8 cellular contexts compared by ENCODE assay signal in the genomic region with DNA sequence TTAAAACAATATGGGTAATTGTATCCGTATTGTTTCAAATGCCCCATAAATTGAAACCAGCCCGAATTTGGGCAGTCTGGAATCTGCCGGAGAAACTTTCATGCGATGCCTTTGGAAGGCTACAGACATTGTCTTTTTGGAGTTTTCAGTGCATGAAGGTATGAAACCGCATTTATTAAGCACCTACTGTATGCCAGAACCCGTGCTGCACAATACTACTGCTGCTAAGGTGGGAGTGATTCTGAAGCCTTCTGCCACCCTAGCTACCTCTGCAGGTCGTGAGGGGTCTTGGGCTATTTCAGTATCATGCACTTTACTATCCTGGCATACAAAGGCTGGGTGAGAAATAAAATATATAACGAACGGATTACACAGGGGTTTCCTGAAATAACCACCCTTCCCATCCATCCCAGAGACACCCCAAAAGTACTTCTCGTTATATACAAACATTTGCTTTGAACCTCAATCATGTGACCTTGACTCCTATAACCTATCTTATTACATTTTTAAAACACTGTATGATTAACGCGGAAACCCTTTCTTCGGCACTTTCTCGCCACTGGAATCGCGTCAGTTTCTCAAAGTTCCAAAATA. TPM values are rescaled to one million over a fixed set of nuclear protein-coding genes. Genes with fewer than 3 reads are reported as not detected.
DNase-seq lines count a peak whose midpoint lies in the region; ATAC-seq and TF ChIP-seq lines count a peak whose summit lies in the region.

No MANE protein-coding gene starts in this region.

- H2AFZ ChIP-seq in DND-41 (ENCODE audit: low read depth, low read length) (peak overlapping the region; percentile 7; the same call in 1 of the 2 replicates), PC-3 (ENCODE audit: low read length) (peak overlapping the region; percentile 85), parathyroid adenoma (peak overlapping the region; percentile 98)

- BruUV-seq in PC-3 (replicated peaks; lab: Mats Ljungman, UMichigan), result TSS peak; percentile 79

- H3K9me3 ChIP-seq in DND-41 (ENCODE audit: insufficient read depth, low read length, severe bottlenecking), result peaks cover 12% of the 10 kb centered on the region
- no peaks in the 10 kb centered on the region for H3K9me3 ChIP-seq in PC-3 (ENCODE audit: low read length)
- H3K9me3 ChIP-seq in esophagus (ENCODE audit: control insufficient read depth in 2 of 2, insufficient read depth in 1 of 2, low read depth in 1 of 2, low read length in 1 of 2), result no peaks in the 10 kb centered on the region
- H3K9me3 ChIP-seq in parathyroid adenoma (ENCODE audit: control insufficient read depth, low read length), result no peaks in the 10 kb centered on the region

- H3K36me3 ChIP-seq in DND-41 (ENCODE audit: insufficient read depth, low read length) (peaks cover 26% of the 10 kb centered on the region), PC-3 (ENCODE audit: low read depth, low read length) (no peaks in the 10 kb centered on the region), esophagus (ENCODE audit: control insufficient read depth in 2 of 2, insufficient read depth in 2 of 2, low read length in 1 of 2) (no peaks in the 10 kb centered on the region), parathyroid adenoma (ENCODE audit: control insufficient read depth, insufficient read depth, low read length) (no peaks in the 10 kb centered on the region)

- ATAC-seq in DND-41 (ENCODE audit: insufficient read depth, low read depth), result no peak
- ATAC-seq in PC-3, result no peak

- WGBS in esophagus, 2 donors, result 25 to 27% methylated on average over 16 of the region's 16 CpGs

- no peaks in the 10 kb centered on the region for H3K27me3 ChIP-seq in DND-41 (ENCODE audit: insufficient read depth, low read length, poor library complexity)
- H3K27me3 ChIP-seq in PC-3 (ENCODE audit: low read length), result no peaks in the 10 kb centered on the region
- no peaks in the 10 kb centered on the region for H3K27me3 ChIP-seq in esophagus (ENCODE audit: control insufficient read depth in 1 of 2, insufficient read depth in 2 of 2, low read length in 2 of 2)
- no peaks in the 10 kb centered on the region for H3K27me3 ChIP-seq in parathyroid adenoma (ENCODE audit: control insufficient read depth, insufficient read depth, low read length)

- H4K20me1 ChIP-seq in DND-41 (ENCODE audit: insufficient read depth, low read length) (peaks cover 18% of the 10 kb centered on the region), PC-3 (ENCODE audit: low read length) (no peaks in the 10 kb centered on the region)

- POLR2A ChIA-PET in PC-3 (lab: Charles Lee; ENCODE audit: unreplicated experiment), result no interaction called here

- CTCF ChIA-PET in PC-3 (lab: Charles Lee), result no interaction called here

- H3K9me2 ChIP-seq in PC-3 (replicated peaks; ENCODE audit: low read length), result no peaks in the 10 kb centered on the region

- peak overlapping the region; percentile 36; the same call in 1 of the 2 replicates for H3K9ac ChIP-seq in DND-41 (ENCODE audit: low read depth, low read length)
- H3K9ac ChIP-seq in PC-3 (ENCODE audit: low read length), result peak overlapping the region; percentile 76
- no peak overlapping the region for H3K9ac ChIP-seq in parathyroid adenoma

- TF ChIP-seq CTCF in DND-41 (IDR thresholded peaks at IDR 0.05; ENCODE audit: borderline replicate concordance, extremely low read depth, low read length, poor library complexity, severe bottlenecking), result no peak
- TF ChIP-seq CTCF in PC-3 (conservative IDR thresholded peaks at IDR 0.05; ENCODE audit: low read depth, low read length), result no peak
- TF ChIP-seq CTCF in parathyroid adenoma (IDR thresholded peaks at IDR 0.05), result no peak

- H3K4me2 ChIP-seq in DND-41 (ENCODE audit: insufficient read depth, low read length), result peak overlapping the region; percentile 63
- peak overlapping the region; percentile 86 for H3K4me2 ChIP-seq in PC-3 (ENCODE audit: low read length)
- H3K4me2 ChIP-seq in parathyroid adenoma (ENCODE audit: low read length), result peak overlapping the region; percentile 64

- no peaks in the 10 kb centered on the region for H3F3A ChIP-seq in PC-3 (ENCODE audit: low read length, unreplicated experiment)

- H3K4me1 ChIP-seq in DND-41 (ENCODE audit: insufficient read depth, low read length) (peaks cover 24% of the 10 kb centered on the region), PC-3 (ENCODE audit: insufficient read depth, low read length) (peaks cover 16% of the 10 kb centered on the region), esophagus (ENCODE audit: control insufficient read depth in 2 of 2, insufficient read depth in 2 of 2, low read length in 1 of 2) (peaks cover 3% of the 10 kb centered on the region in 2 donors), parathyroid adenoma (peaks cover 2% of the 10 kb centered on the region)

- intact Hi-C loops in PC-3 (cut with micrococcal nuclease) (loop anchor here (5.0 kb wide), 6 partner anchors 102 to 407 kb away; no protein-coding TSS in a partner anchor), posterior cingulate gyrus (cut with DNase I) (loop anchor here (10.0 kb wide), 1 partner anchor 190 kb away; no protein-coding TSS in a partner anchor)

- peaks cover 36% of the 10 kb centered on the region for H3K79me2 ChIP-seq in DND-41 (ENCODE audit: insufficient read depth, low read length)
- H3K79me2 ChIP-seq in PC-3 (ENCODE audit: low read length), result peaks cover 30% of the 10 kb centered on the region
- peaks cover 21% of the 10 kb centered on the region for H3K79me2 ChIP-seq in parathyroid adenoma

- H3K4me3 ChIP-seq in DND-41 (ENCODE audit: low read depth in 1 of 2, low read length in 2 of 2) (peak overlapping the region in 1 of 2 experiments; percentile 50; a peak in 2 of 4 replicates), PC-3 (ENCODE audit: low read length) (peak overlapping the region; percentile 76), esophagus (ENCODE audit: low read depth in 1 of 2, low read length in 2 of 2) (peak overlapping the region; percentile 73 to 84), parathyroid adenoma (ENCODE audit: low read depth, low read length) (peak overlapping the region; percentile 52)

- no peak overlapping the region for H3K27ac ChIP-seq in DND-41 (ENCODE audit: low read length)
- no peak overlapping the region for H3K27ac ChIP-seq in PC-3 (ENCODE audit: low read length)
- H3K27ac ChIP-seq in esophagus (ENCODE audit: low read depth in 2 of 2, low read length in 1 of 2), result peak overlapping the region; percentile 86 to 90
- peak overlapping the region; percentile 96 for H3K27ac ChIP-seq in parathyroid adenoma

- DNase-seq in DND-41, result no peak
- no peak for DNase-seq in PC-3
- no peak for DNase-seq in SW 1271 (lab: John Stamatoyannopoulos, UW)
- no peak for DNase-seq in posterior cingulate gyrus
- no peak for DNase-seq in HuH-7 (ENCODE audit: low spot score)
- DNase-seq in iPS-NIHi11 (ENCODE audit: low spot score), result no peak

RNA-seq across cellular contexts. Expression of gene MSI2, which starts 1.0 kb away (rescaled TPM):
- total RNA-seq in PC-3 (2014; rRNA removed), result 54.7 and 60.4 TPM in 2 replicates
- 1 to 10 TPM; 7.8 to 8.2 TPM for polyA plus RNA-seq in esophagus

Comparison
In these comparisons a context has a peak if more than half of its experiments do, and no peak if none do; other contexts are left out.
1. H2AFZ ChIP-seq: peak in every context shown above with its lines; median percentile 98 in parathyroid adenoma; 85 in PC-3; 7 in DND-41.
2. H3K27ac ChIP-seq: peak in esophagus (2 of 2) and parathyroid adenoma (single experiment); none in DND-41 (single experiment) and PC-3 (single experiment).
3. Peak in every context shown above with its lines, with median percentiles within 50 percentile points of each other: H3K4me2 ChIP-seq.